Comparison of ENCODE assay signal across 28 cellular contexts in the genomic region with DNA sequence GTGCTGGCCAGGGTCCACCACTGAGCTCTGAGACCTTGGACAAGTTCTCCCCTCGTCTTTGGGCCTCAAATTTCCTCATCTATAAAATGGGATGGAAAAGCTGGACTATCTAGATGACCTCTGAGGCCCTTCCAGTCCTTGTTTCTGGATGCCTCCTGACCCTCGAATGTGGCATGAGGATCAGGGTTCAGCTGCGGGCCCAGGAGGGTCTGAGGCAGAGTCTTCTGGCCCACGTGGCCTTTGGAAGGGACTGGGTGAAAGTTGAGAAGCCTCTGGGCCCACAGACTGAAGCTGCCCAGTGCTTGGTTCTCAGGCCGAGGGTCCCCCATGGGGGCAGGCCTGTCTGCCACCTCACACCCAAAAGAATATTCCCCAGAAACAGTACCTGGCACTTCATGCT. TPM values are rescaled to one million over a fixed set of nuclear protein-coding genes. Genes with fewer than 3 reads are reported as not detected.
DNase-seq lines count a peak whose midpoint lies in the region; ATAC-seq, FAIRE-seq and TF ChIP-seq lines count a peak whose summit lies in the region.
"Had no signal": no experiment of that assay in that cellular context is flagged by ENCODE, and none has a peak within 500 bp of the region (broad histone marks: within the 10 kb centered on the region; RNA-seq: fewer than 3 reads in every experiment).

No MANE protein-coding gene starts in this region.

- ATAC-seq in HepG2: no peak
- no peak for ATAC-seq in right lobe of liver
- ATAC-seq in HG03025 (IDR thresholded peaks at IDR 0.05; ENCODE audit: low FRiP score, unreplicated experiment): no peak
- ATAC-seq: activated T-cell treated with anti-CD3 and anti-CD28 coated beads, Interleukin-2, amount 50 U/mL, for 72 hours; GM12878; left cardiac atrium; T-helper 17 cell had no signal

- H3K4me1 ChIP-seq in HepG2 (ENCODE audit: insufficient read depth, low read length) (peaks cover 51% of the 10 kb centered on the region), right lobe of liver (peaks cover 0 to 3% (median 0%) of the 10 kb centered on the region in 4 donors), esophagus squamous epithelium (peaks cover 44 to 63% (median 50%) of the 10 kb centered on the region in 3 donors), sigmoid colon (peaks cover 0 to 75% (median 63%) of the 10 kb centered on the region in 4 donors)

- H3K27ac ChIP-seq in HepG2 (ENCODE audit: extremely low read length, insufficient read depth, low read length): no peak overlapping the region
- no peak overlapping the region for H3K27ac ChIP-seq in right lobe of liver
- peak overlapping the region in 3 of 4 donors; percentile 79 to 90 (median 88) for H3K27ac ChIP-seq in esophagus squamous epithelium
- H3K27ac ChIP-seq in sigmoid colon: peak overlapping the region; percentile 87 to 97 (median 94)

- H3K9me3 ChIP-seq in HepG2 (ENCODE audit: low read length) (no peaks in the 10 kb centered on the region), right lobe of liver (no peaks in the 10 kb centered on the region), esophagus squamous epithelium (no peaks in the 10 kb centered on the region), sigmoid colon (no peaks in the 10 kb centered on the region)
- H3K9me3 ChIP-seq: SK-N-SH, thyroid gland had no signal

- POLR2A ChIA-PET in HepG2 (lab: Yijun Ruan, JAX): interaction anchor here (4.7 kb wide), 1 partner anchor 16 kb away, joined by 32 read pairs; the partner anchor contains the start of gene MRPS23

- peaks cover 14% of the 10 kb centered on the region for H3K79me2 ChIP-seq in HepG2 (ENCODE audit: insufficient read depth, low read length)

- intact Hi-C loops in HepG2 (cut with micrococcal nuclease; ENCODE audit: unreplicated experiment) (no loop called here), right lobe of liver (cut with DNase I) (loop anchor here (10.0 kb wide), 2 partner anchors 128 to 248 kb away; no protein-coding TSS in a partner anchor), esophagus squamous epithelium (cut with DNase I) (loop anchor here (10.0 kb wide), 2 partner anchors 88 to 248 kb away; partner anchors contain the start of gene CUEDC1), sigmoid colon (cut with DNase I) (no loop called here)

- H3K4me3 ChIP-seq in HepG2 (replicated peaks in 1 of 3; ENCODE audit: insufficient read depth in 1 of 3, low read depth in 2 of 3, low read length in 3 of 3): no peak overlapping the region
- H3K4me3 ChIP-seq in right lobe of liver: no peak overlapping the region
- H3K4me3 ChIP-seq in esophagus squamous epithelium: no peak overlapping the region
- H3K4me3 ChIP-seq in sigmoid colon: no peak overlapping the region
- H3K4me3 ChIP-seq: GM12878, thyroid gland had no signal

- DNase-seq in HepG2 (ENCODE audit: low spot score) (no peak), right lobe of liver (no peak), esophagus squamous epithelium (lab: John Stamatoyannopoulos, UW) (no peak), sigmoid colon (no peak), OCI-M1 (lab: John Stamatoyannopoulos, UW) (no peak), SIG-M5 (lab: John Stamatoyannopoulos, UW) (no peak)
- DNase-seq in activated CD4-positive, CD25-positive, alpha-beta regulatory T cell (lab: John Stamatoyannopoulos, UW): no peak
- DNase-seq: activated CD4-positive, alpha-beta T cell treated with anti-CD3 and anti-CD28 coated beads for 48 hours; activated naive CD4-positive, alpha-beta T cell treated with anti-CD3 and anti-CD28 coated beads for 36 hours; activated T-cell treated with anti-CD3 and anti-CD28 coated beads, Interleukin-2, amount 50 U/mL, for 72 hours; amniotic stem cell; DMS79 treated with DMSO at 0.1 percent for 48 hours; Kasumi-1; left cardiac atrium; NCI-H1694; NCI-H526 treated with DMSO at 0.1 percent for 48 hours; nucleus accumbens; retina; SK-N-SH; stimulated activated CD4-positive, alpha-beta T cell treated with anti-CD3 and anti-CD28 coated beads, Interleukin-4, amount 100 ng/mL, for 1 hour; stimulated activated naive CD4-positive, alpha-beta T cell; T-helper 17 cell; thyroid gland had no signal

- no peak for FAIRE-seq in HepG2 (lab: Jason Lieb, UNC)
- FAIRE-seq: A204.1, bronchial epithelial cell, colon, GM12878 had no signal

- H3K27me3 ChIP-seq in HepG2 (ENCODE audit: control insufficient read depth in 1 of 2, insufficient read depth in 2 of 2, low read length in 2 of 2): no peaks in the 10 kb centered on the region; a peak in 1 of 5 replicates
- H3K27me3 ChIP-seq in right lobe of liver: peaks cover 0 to 6% of the 10 kb centered on the region in 2 donors
- no peaks in the 10 kb centered on the region for H3K27me3 ChIP-seq in esophagus squamous epithelium
- no peaks in the 10 kb centered on the region for H3K27me3 ChIP-seq in sigmoid colon
- H3K27me3 ChIP-seq: thyroid gland had no signal

- TF ChIP-seq POLR2A in HepG2 (IDR thresholded peaks at IDR 0.05; ENCODE audit: insufficient read depth in 1 of 2, low read depth in 2 of 2, low read length in 2 of 2) (no peak), right lobe of liver (IDR thresholded peaks at IDR 0.05) (no peak), esophagus squamous epithelium (IDR thresholded peaks at IDR 0.05) (no peak), sigmoid colon (IDR thresholded peaks at IDR 0.05) (no peak)

- no peak for TF ChIP-seq EP300 in HepG2 (IDR thresholded peaks at IDR 0.05; ENCODE audit: low read depth in 2 of 2, low read length in 2 of 2)
- TF ChIP-seq EP300 in HepG2 (CRISPR knock-in tag; IDR thresholded peaks at IDR 0.05; ENCODE audit: borderline replicate concordance): no peak
- no peak for TF ChIP-seq EP300 in sigmoid colon (IDR thresholded peaks at IDR 0.05)

- no peaks in the 10 kb centered on the region for H4K20me1 ChIP-seq in HepG2 (ENCODE audit: insufficient read depth, low read length)

- H3K4me2 ChIP-seq in HepG2 (ENCODE audit: low read depth, low read length): no peak overlapping the region

- H2AFZ ChIP-seq in HepG2 (ENCODE audit: low read length): no peak overlapping the region

- TF ChIP-seq CTCF in HepG2 (CRISPR knock-in tag; IDR thresholded peaks at IDR 0.05) (no peak), right lobe of liver (IDR thresholded peaks at IDR 0.05) (no peak), esophagus squamous epithelium (IDR thresholded peaks at IDR 0.05) (no peak), sigmoid colon (IDR thresholded peaks at IDR 0.05) (no peak)

- in situ Hi-C loops in HepG2 (cut with HindIII; ENCODE audit: extremely low pct_ligation_motif_present, low pct_unique_long_range_greater_than_20kb): no loop called here

- CTCF ChIA-PET in HepG2 (lab: Yijun Ruan, JAX; ENCODE audit: low intra/inter-chr PET ratio, low total read pairs): no interaction called here

- H3K36me3 ChIP-seq in HepG2 (replicated peaks in 1 of 2; ENCODE audit: control insufficient read depth in 1 of 2, insufficient read depth in 2 of 2, low read length in 2 of 2): peaks cover 0 to 7% of the 10 kb centered on the region in 2 experiments; a peak in 1 of 5 replicates
- H3K36me3 ChIP-seq in right lobe of liver: no peaks in the 10 kb centered on the region
- peaks cover 0 to 55% (median 0%) of the 10 kb centered on the region in 3 donors for H3K36me3 ChIP-seq in esophagus squamous epithelium
- H3K36me3 ChIP-seq in sigmoid colon: peaks cover 0 to 34% (median 6%) of the 10 kb centered on the region in 4 donors

- 91% methylated on average over 5 of the region's 5 CpGs for WGBS in HepG2 (ENCODE audit: low lambda C conversion rate)
- WGBS in right lobe of liver (ENCODE audit: insufficient coverage, low coverage, low lambda C conversion rate, missing lambda C conversion rate): 60% methylated on average over 4 of the region's 5 CpGs
- WGBS in esophagus squamous epithelium, 2 donors: 90% methylated on average over 2 of the region's 5 CpGs; no CpG with 5 or more reads in 1 of the 2 donors
- 88 to 91% methylated on average over 5 of the region's 5 CpGs for WGBS in sigmoid colon, 2 donors

- no TSS peak for BruUV-seq in HepG2 (replicated peaks; lab: Mats Ljungman, UMichigan)

- H3K9ac ChIP-seq in HepG2 (ENCODE audit: insufficient read depth, low read depth, low read length): no peak overlapping the region

- no peak for TF ChIP-seq RAD21 in HepG2 (CRISPR knock-in tag; IDR thresholded peaks at IDR 0.05)

TF ChIP-seq in HepG2, 621 proteins besides CTCF, POLR2A, EP300 and RAD21 (continues in another document):
- no peak for TF ChIP-seq PRPF4 (IDR thresholded peaks at IDR 0.05; ENCODE audit: low read depth, low read length, poor library complexity, severe bottlenecking)
- TF ChIP-seq, protein P1, sequence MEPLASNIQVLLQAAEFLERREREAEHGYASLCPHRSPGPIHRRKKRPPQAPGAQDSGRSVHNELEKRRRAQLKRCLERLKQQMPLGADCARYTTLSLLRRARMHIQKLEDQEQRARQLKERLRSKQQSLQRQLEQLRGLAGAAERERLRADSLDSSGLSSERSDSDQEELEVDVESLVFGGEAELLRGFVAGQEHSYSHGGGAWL (CRISPR knock-in tag; IDR thresholded peaks at IDR 0.05): no peak

RNA-seq across cellular contexts. Expression of gene MRPS23, which starts 16.9 kb away (rescaled TPM):
- 181 and 283 TPM in 2 replicates for total RNA-seq in HepG2 (2016; rRNA removed; fragmentation: Illumina TruSeq; extraction: Trizol)
- total RNA-seq in HepG2 (2016; cell fraction: cytosol; rRNA removed; fragmentation: Illumina TruSeq; extraction: Trizol; ENCODE audit: low read depth): 33.9 and 36.7 TPM in 2 replicates
- total RNA-seq in HepG2 (2016; cell fraction: insoluble cytoplasmic fraction; rRNA removed; fragmentation: Illumina TruSeq; extraction: Trizol): 189 and 325 TPM in 2 replicates
- total RNA-seq in HepG2 (2016; cell fraction: membrane; rRNA removed; fragmentation: Illumina TruSeq; extraction: Trizol): 47.2 and 48.2 TPM in 2 replicates
- total RNA-seq in HepG2 (2016; cell fraction: nucleus; rRNA removed; fragmentation: Illumina TruSeq; extraction: Trizol): 63.9 and 73.7 TPM in 2 replicates
- polyA plus RNA-seq in HepG2 (2011; rRNA removed): 61.6 and 63.2 TPM in 2 replicates
- polyA plus RNA-seq in HepG2 (2011; cell fraction: cytosol; rRNA removed): 68.3 and 71.0 TPM in 2 replicates
- 11.6 and 14.2 TPM in 2 replicates for polyA plus RNA-seq in HepG2 (2011; cell fraction: nucleus; rRNA removed)
- polyA plus RNA-seq in HepG2 (2012): 78.3 and 78.8 TPM in 2 replicates
- 26.6 and 30.8 TPM in 2 replicates for polyA plus RNA-seq in HepG2 (2016; cell fraction: cytosol; fragmentation: Illumina TruSeq; extraction: Trizol; ENCODE audit: low read depth)
- 249 and 259 TPM in 2 replicates for polyA plus RNA-seq in HepG2 (2016; cell fraction: insoluble cytoplasmic fraction; fragmentation: Illumina TruSeq; extraction: Trizol; ENCODE audit: low read depth)
- 32.0 and 32.5 TPM in 2 replicates for polyA plus RNA-seq in HepG2 (2016; cell fraction: membrane; fragmentation: Illumina TruSeq; extraction: Trizol; ENCODE audit: low read depth)
- polyA plus RNA-seq in HepG2 (2016; cell fraction: nucleus; fragmentation: Illumina TruSeq; extraction: Trizol; ENCODE audit: insufficient read depth, low read depth): 75.9 and 84.0 TPM in 2 replicates
- polyA minus RNA-seq in HepG2 (2011; rRNA and poly(A)+ RNA removed; ENCODE audit: low replicate concordance): 47.3 and 53.2 TPM in 2 replicates
- polyA minus RNA-seq in HepG2 (2011; cell fraction: cytosol; rRNA and poly(A)+ RNA removed): 28.0 and 33.9 TPM in 2 replicates
- polyA minus RNA-seq in HepG2 (2011; cell fraction: nucleus; rRNA and poly(A)+ RNA removed): 17.3 and 18.9 TPM in 2 replicates
- total RNA-seq in right lobe of liver: 10 to 100 TPM; 13.0 to 23.0 (median 15.2) TPM
- total RNA-seq in esophagus squamous epithelium: 10 to 100 TPM in 3 of 4 donors, 1 to 10 TPM in 1; 9.9 to 25.2 (median 20.8) TPM
- total RNA-seq in sigmoid colon: 10 to 100 TPM in 3 of 4 donors, 1 to 10 TPM in 1; 9.5 to 15.1 (median 13.3) TPM
- 10 to 100 TPM; 16.6 to 43.9 (median 17.4) TPM for polyA plus RNA-seq in sigmoid colon

Comparison
In these comparisons a context has a peak if more than half of its experiments do, and no peak if none do; other contexts are left out.
1. intact Hi-C loops: an anchor here in right lobe of liver (10.0 kb wide) and esophagus squamous epithelium (10.0 kb wide); none called in HepG2 and sigmoid colon.
2. H3K27ac ChIP-seq: peak in esophagus squamous epithelium (3 of 4) and sigmoid colon (4 of 4); none in HepG2 (single experiment) and right lobe of liver (0 of 3).